12 cellular contexts compared by ENCODE assay signal in the genomic region with DNA sequence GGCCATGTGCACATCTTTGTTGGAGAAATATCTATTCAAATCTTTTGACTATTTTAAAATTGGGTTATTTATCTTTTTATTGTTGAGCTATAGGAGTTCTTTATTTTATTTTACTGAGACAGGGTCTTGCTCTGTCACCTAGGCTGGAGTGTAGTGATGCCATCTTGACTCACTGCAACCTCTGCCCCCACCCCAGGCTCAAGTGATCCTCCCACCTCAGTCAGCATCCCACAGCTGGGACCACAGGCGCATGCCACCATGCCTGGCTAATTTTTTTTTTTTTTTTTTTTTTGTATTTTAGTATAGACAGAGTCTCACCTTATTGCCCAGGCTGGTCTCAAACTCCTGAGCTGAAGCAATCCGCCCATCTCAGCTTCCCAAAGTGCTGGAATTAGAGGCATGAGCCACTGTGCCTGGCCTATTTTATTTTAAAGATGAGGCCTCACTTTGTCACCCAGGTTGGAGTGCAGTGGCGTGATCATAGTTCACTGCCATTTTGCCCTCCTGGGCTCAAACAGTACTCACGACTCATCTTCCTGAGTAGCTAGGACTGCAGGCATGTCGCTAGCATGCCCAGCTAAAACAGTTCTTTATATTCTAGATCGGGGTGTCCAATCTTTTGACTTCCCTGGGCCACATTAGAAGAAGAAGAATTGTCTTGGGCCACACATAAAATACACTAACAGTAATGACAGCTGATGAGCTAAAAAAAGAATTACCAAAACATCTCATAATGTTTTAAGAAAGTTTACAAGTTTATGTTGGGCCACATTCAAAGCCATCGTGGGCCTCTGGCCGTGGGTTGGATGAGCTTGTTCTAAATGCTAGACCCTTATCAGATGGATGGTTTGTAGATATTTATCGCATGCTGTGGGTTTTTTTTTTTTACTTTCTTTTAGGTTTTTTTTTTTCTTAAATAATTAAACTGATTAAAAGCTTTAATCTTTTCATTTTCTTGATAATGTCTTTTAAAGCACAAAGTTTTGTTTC. TPM values are rescaled to one million over a fixed set of nuclear protein-coding genes. Genes with fewer than 3 reads are reported as not detected.
DNase-seq lines count a peak whose midpoint lies in the region; ATAC-seq and FAIRE-seq lines count a peak whose summit lies in the region.
"Had no signal": no experiment of that assay in that cellular context is flagged by ENCODE, and none has a peak within 500 bp of the region (broad histone marks: within the 10 kb centered on the region; RNA-seq: fewer than 3 reads in every experiment).

No MANE protein-coding gene starts in this region.

- H3K27ac ChIP-seq in mesodermal cell (ENCODE audit: low read depth, low read length, severe bottlenecking) = peak overlapping the region; percentile 41

- no peak overlapping the region for H3K4me3 ChIP-seq in mesodermal cell (ENCODE audit: extremely low read depth, insufficient read depth, low read length, poor library complexity, severe bottlenecking)

- peaks cover 2% of the 10 kb centered on the region for H3K36me3 ChIP-seq in mesodermal cell (ENCODE audit: control insufficient read depth, insufficient read depth, low read length)

- no peaks in the 10 kb centered on the region for H3K27me3 Mint-ChIP-seq in activated naive CD4-positive, alpha-beta T cell treated with anti-CD3 and anti-CD28 coated beads, Interleukin-2, amount 50 U/mL, for 24 hours

- no peak for FAIRE-seq in GM19239 (lab: Jason Lieb, UNC)

- no peaks in the 10 kb centered on the region for H3K9me3 Mint-ChIP-seq in activated naive CD4-positive, alpha-beta T cell treated with anti-CD3 and anti-CD28 coated beads, Interleukin-2, amount 50 U/mL, for 24 hours

- H3K27ac Mint-ChIP-seq in activated naive CD4-positive, alpha-beta T cell treated with anti-CD3 and anti-CD28 coated beads, Interleukin-2, amount 50 U/mL, for 24 hours = peak overlapping the region; percentile 68

- H3K4me3 Mint-ChIP-seq in activated naive CD4-positive, alpha-beta T cell treated with anti-CD3 and anti-CD28 coated beads, Interleukin-2, amount 50 U/mL, for 24 hours = peak overlapping the region; percentile 65

- 91 to 97% methylated on average over 5 to 7 of the region's 9 CpGs for WGBS in mesodermal cell (ENCODE audit: insufficient coverage in 2 of 2), 2 experiments

- peaks cover 7% of the 10 kb centered on the region for H3K36me3 Mint-ChIP-seq in activated naive CD4-positive, alpha-beta T cell treated with anti-CD3 and anti-CD28 coated beads, Interleukin-2, amount 50 U/mL, for 24 hours

- no peaks in the 10 kb centered on the region for H3K9me3 ChIP-seq in mesodermal cell (ENCODE audit: control insufficient read depth, low read length)

- H3K4me1 Mint-ChIP-seq in activated naive CD4-positive, alpha-beta T cell treated with anti-CD3 and anti-CD28 coated beads, Interleukin-2, amount 50 U/mL, for 24 hours = peaks cover 63% of the 10 kb centered on the region

- in situ Hi-C loops in ACHN (cut with HindIII; ENCODE audit: low pct_ligation_motif_present, low pct_unique_long_range_greater_than_20kb, low sequenced_read_pairs) (no loop called here), KBM-7 (cut with MboI; ENCODE audit: low pct_unique_long_range_greater_than_20kb, low sequenced_read_pairs) (no loop called here)

- DNase-seq in ACHN = peak; percentile 35
- DNase-seq in KBM-7 = peak; percentile 38
- no peak for DNase-seq in GM19239 (ENCODE audit: insufficient read length, low spot score)
- no peak for DNase-seq in DMS 273 treated with DMSO at 0.1 percent for 48 hours (lab: John Stamatoyannopoulos, UW)
- DNase-seq: DND-41, NCI-H1436 treated with DMSO at 0.1 percent for 48 hours, occipital lobe, Right ventricle myocardium superior had no signal

- peaks cover 10% of the 10 kb centered on the region for H3K4me1 ChIP-seq in mesodermal cell (ENCODE audit: control insufficient read depth, insufficient read depth, low read length, poor library complexity, severe bottlenecking)

- ATAC-seq in HG03442 (IDR thresholded peaks at IDR 0.05; ENCODE audit: unreplicated experiment) = no peak
- no peak for ATAC-seq in HG03280 (IDR thresholded peaks at IDR 0.05; ENCODE audit: unreplicated experiment)

RNA-seq across cellular contexts. Expression of a gene that starts 13.7 kb away (rescaled TPM):
- polyA plus RNA-seq in mesodermal cell (2013, experiment 1 of 2) = 8.8 TPM
- polyA plus RNA-seq in mesodermal cell (2013, experiment 2 of 2) = 8.2 TPM

Comparison
In these comparisons a context has a peak if more than half of its experiments do, and no peak if none do; other contexts are left out.
1. DNase-seq: peak in ACHN (single experiment) and KBM-7 (single experiment); none in GM19239 (single experiment) and DMS 273 treated with DMSO at 0.1 percent for 48 hours (single experiment).